26 cellular contexts compared by ENCODE assay signal in the genomic region with DNA sequence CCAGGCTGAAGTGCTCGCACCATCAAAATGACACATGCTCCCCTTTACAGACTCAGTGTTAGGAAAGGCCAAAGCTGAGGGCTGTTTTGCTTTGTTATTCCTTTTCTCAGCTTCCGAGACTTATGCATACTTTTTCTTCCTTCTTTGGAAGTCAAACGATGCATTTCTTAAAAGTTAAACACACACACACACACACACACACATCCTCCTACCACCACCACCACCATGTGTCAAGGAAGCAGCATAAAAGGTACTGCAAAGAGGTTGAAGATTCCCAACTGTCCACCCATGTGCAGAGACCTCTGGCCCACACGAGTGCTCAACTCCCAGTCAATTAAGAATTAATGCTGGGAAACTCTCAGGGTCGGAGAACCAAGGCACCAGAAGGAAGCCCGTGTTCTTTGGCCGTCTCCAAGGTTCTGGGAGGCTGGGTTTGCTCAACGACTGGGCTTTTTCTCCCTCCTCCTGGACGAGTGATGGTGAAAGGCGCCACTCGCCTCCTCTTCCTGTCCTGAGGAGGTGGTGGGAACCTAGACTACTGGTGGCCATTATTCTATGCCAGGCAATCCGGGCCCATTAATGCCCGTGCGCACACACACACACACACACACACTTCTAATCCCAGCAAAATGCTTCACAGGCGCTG. TPM values are rescaled to one million over a fixed set of nuclear protein-coding genes. Genes with fewer than 3 reads are reported as not detected.
DNase-seq lines count a peak whose midpoint lies in the region; ATAC-seq, FAIRE-seq and TF ChIP-seq lines count a peak whose summit lies in the region.
"Had no signal": no experiment of that assay in that cellular context is flagged by ENCODE, and none has a peak within 500 bp of the region (broad histone marks: within the 10 kb centered on the region; RNA-seq: fewer than 3 reads in every experiment).

No MANE protein-coding gene starts in this region.

- no peak overlapping the region for H3K9ac ChIP-seq in adipocyte (ENCODE audit: low read length)
- no peak overlapping the region for H3K9ac ChIP-seq in kidney (ENCODE audit: low read length in 2 of 2)

- H3K27me3 ChIP-seq in adipocyte (replicated peaks; ENCODE audit: control insufficient read depth, insufficient read depth, low read length), result no peaks in the 10 kb centered on the region
- H3K27me3 ChIP-seq in esophagus squamous epithelium, result no peaks in the 10 kb centered on the region
- H3K27me3 ChIP-seq in thoracic aorta (replicated peaks; ENCODE audit: insufficient read depth), result no peaks in the 10 kb centered on the region
- H3K27me3 ChIP-seq: vagina had no signal

- H3K4me3 Mint-ChIP-seq in nephron, result peak overlapping the region; percentile 27 to 67 (median 45)
- H3K4me3 Mint-ChIP-seq: activated CD8-positive, alpha-beta T cell treated with anti-CD3 and anti-CD28 coated beads, Interleukin-2, amount 10 ng/mL, durations not matched to agents 7 days and 5 days; activated naive CD4-positive, alpha-beta T cell treated with anti-CD3 and anti-CD28 coated beads, Interleukin-2, amount 10 ng/mL, durations not matched to agents 7 days and 5 days; activated T-cell treated with anti-CD3 and anti-CD28 coated beads, Interleukin-2, amount 50 U/mL, for 24 hours; CD4-positive, alpha-beta T cell; HFFc6 had no signal

- 59 to 71% methylated on average over 11 to 14 of the region's 15 CpGs for WGBS in esophagus squamous epithelium, 2 donors

- H3K9me3 ChIP-seq in adipocyte (ENCODE audit: control insufficient read depth, low read length) (no peaks in the 10 kb centered on the region), esophagus squamous epithelium (no peaks in the 10 kb centered on the region), thoracic aorta (no peaks in the 10 kb centered on the region), kidney (ENCODE audit: control insufficient read depth in 1 of 2, low read length in 2 of 2) (no peaks in the 10 kb centered on the region)
- H3K9me3 ChIP-seq: vagina had no signal

- peaks cover 17% of the 10 kb centered on the region for H3K4me1 ChIP-seq in adipocyte (ENCODE audit: control insufficient read depth, insufficient read depth, low read length)
- peaks cover 0 to 37% (median 6%) of the 10 kb centered on the region in 3 donors for H3K4me1 ChIP-seq in esophagus squamous epithelium
- H3K4me1 ChIP-seq in thoracic aorta (ENCODE audit: control insufficient read depth in 1 of 2, low read depth in 2 of 2), result peaks cover 49 to 98% of the 10 kb centered on the region in 2 donors
- no peaks in the 10 kb centered on the region for H3K4me1 ChIP-seq in kidney (ENCODE audit: control insufficient read depth in 1 of 2, insufficient read depth in 1 of 2, low read depth in 1 of 2, low read length in 2 of 2)
- H3K4me1 ChIP-seq: vagina had no signal

- no peaks in the 10 kb centered on the region for H3K36me3 ChIP-seq in adipocyte (ENCODE audit: control insufficient read depth, insufficient read depth, low read length, severe bottlenecking)
- H3K36me3 ChIP-seq in esophagus squamous epithelium, result no peaks in the 10 kb centered on the region
- H3K36me3 ChIP-seq in thoracic aorta, result no peaks in the 10 kb centered on the region
- no peaks in the 10 kb centered on the region for H3K36me3 ChIP-seq in kidney (ENCODE audit: control insufficient read depth in 1 of 2, insufficient read depth in 2 of 2, low read length in 2 of 2)
- H3K36me3 ChIP-seq: vagina had no signal

- no peaks in the 10 kb centered on the region for H3K9me3 Mint-ChIP-seq in nephron
- H3K9me3 Mint-ChIP-seq: activated naive CD4-positive, alpha-beta T cell treated with anti-CD3 and anti-CD28 coated beads, Interleukin-2, amount 10 ng/mL, durations not matched to agents 7 days and 5 days; activated T-cell treated with anti-CD3 and anti-CD28 coated beads, Interleukin-2, amount 50 U/mL, for 24 hours; CD4-positive, alpha-beta T cell; HFFc6; naive B cell had no signal

- no peak for ATAC-seq in thoracic aorta (ENCODE audit: insufficient number of reproducible peaks, low FRiP score, low read depth)
- no peak for ATAC-seq in HG02588 (IDR thresholded peaks at IDR 0.05; ENCODE audit: unreplicated experiment)
- ATAC-seq: activated CD8-positive, alpha-beta T cell treated with anti-CD3 and anti-CD28 coated beads, Interleukin-2, amount 10 ng/mL, durations not matched to agents 7 days and 5 days; HepG2 had no signal

- peaks cover 16% of the 10 kb centered on the region for H3K36me3 Mint-ChIP-seq in nephron (ENCODE audit: low read depth)
- H3K36me3 Mint-ChIP-seq: activated naive CD4-positive, alpha-beta T cell treated with anti-CD3 and anti-CD28 coated beads, Interleukin-2, amount 10 ng/mL, durations not matched to agents 7 days and 5 days; naive B cell had no signal

- H3K27me3 Mint-ChIP-seq in nephron (ENCODE audit: low read depth), result peaks cover 31% of the 10 kb centered on the region

- H3K4me3 ChIP-seq in adipocyte (ENCODE audit: low read length) (no peak overlapping the region), esophagus squamous epithelium (no peak overlapping the region), thoracic aorta (peak overlapping the region; percentile 59), kidney (ENCODE audit: low read length in 2 of 2) (no peak overlapping the region)
- H3K4me3 ChIP-seq: vagina had no signal

- DNase-seq in adipocyte (ENCODE audit: low read depth), result peak; percentile 30
- no peak for DNase-seq in esophagus squamous epithelium (lab: John Stamatoyannopoulos, UW)
- no peak for DNase-seq in thoracic aorta (ENCODE audit: low spot score)
- DNase-seq in kidney, result no peak
- DNase-seq in hepatic stellate cell (ENCODE audit: low spot score), result no peak
- no peak for DNase-seq in GM20000 (ENCODE audit: low spot score)
- DNase-seq: activated CD8-positive, alpha-beta T cell treated with anti-CD3 and anti-CD28 coated beads, Interleukin-2, amount 10 ng/mL, durations not matched to agents 7 days and 5 days; activated naive CD4-positive, alpha-beta T cell treated with anti-CD3 and anti-CD28 coated beads, Interleukin-2, amount 10 ng/mL, durations not matched to agents 7 days and 5 days; activated T-cell treated with anti-CD3 and anti-CD28 coated beads, Interleukin-2, amount 50 U/mL, for 24 hours; CD4-positive, alpha-beta T cell; cortex of kidney; GDM1; HFFc6; hippocampal formation; naive B cell; NCI-H1105; NCI-H2107; NCI-H524; stimulated activated CD8-positive, alpha-beta memory T cell treated with anti-CD3 and anti-CD28 coated beads, Interleukin-4, amount 100 ng/mL, for 48 hours had no signal

- intact Hi-C loops in esophagus squamous epithelium (cut with DNase I) (no loop called here), kidney (cut with DNase I) (no loop called here)

- TF ChIP-seq POLR2A in esophagus squamous epithelium (IDR thresholded peaks at IDR 0.05), result no peak

- peak overlapping the region; percentile 48 to 89 (median 84) for H3K27ac ChIP-seq in esophagus squamous epithelium
- H3K27ac ChIP-seq in thoracic aorta, result peak overlapping the region; percentile 87 to 95
- no peak overlapping the region for H3K27ac ChIP-seq in kidney (ENCODE audit: low read depth in 2 of 2, low read length in 2 of 2)

- TF ChIP-seq CTCF in esophagus squamous epithelium (IDR thresholded peaks at IDR 0.05) (no peak), nephron (IDR thresholded peaks at IDR 0.05; ENCODE audit: unreplicated experiment in 3 of 3) (no peak), thoracic aorta (IDR thresholded peaks at IDR 0.05) (no peak), kidney (IDR thresholded peaks at IDR 0.05; ENCODE audit: borderline replicate concordance, extremely low read depth, insufficient read depth) (no peak), GM20000 (IDR thresholded peaks at IDR 0.05; ENCODE audit: extremely low read depth, missing control alignments) (no peak)

- peak overlapping the region; percentile 82 to 98 (median 94) for H3K27ac Mint-ChIP-seq in nephron
- H3K27ac Mint-ChIP-seq: activated CD8-positive, alpha-beta T cell treated with anti-CD3 and anti-CD28 coated beads, Interleukin-2, amount 10 ng/mL, durations not matched to agents 7 days and 5 days; activated naive CD4-positive, alpha-beta T cell treated with anti-CD3 and anti-CD28 coated beads, Interleukin-2, amount 10 ng/mL, durations not matched to agents 7 days and 5 days; activated T-cell treated with anti-CD3 and anti-CD28 coated beads, Interleukin-2, amount 50 U/mL, for 24 hours; CD4-positive, alpha-beta T cell; HFFc6; naive B cell; progenitor cell of endocrine pancreas had no signal

- FAIRE-seq in kidney (lab: Jason Lieb, UNC), result no peak
- FAIRE-seq: endometrium, HepG2, islet of Langerhans had no signal

- peaks cover 70% of the 10 kb centered on the region for H3K4me1 Mint-ChIP-seq in nephron
- H3K4me1 Mint-ChIP-seq: activated naive CD4-positive, alpha-beta T cell treated with anti-CD3 and anti-CD28 coated beads, Interleukin-2, amount 10 ng/mL, durations not matched to agents 7 days and 5 days had no signal

RNA-seq across cellular contexts. Expression of a gene that starts 15.2 kb away (rescaled TPM):
- total RNA-seq in esophagus squamous epithelium, result 1 to 10 TPM; 2.0 to 6.9 (median 3.1) TPM
- total RNA-seq in thoracic aorta, result 10 to 100 TPM; 30.1 to 39.8 TPM
- total RNA-seq in kidney, result 3.2 TPM
- 0.92 TPM for polyA plus RNA-seq in kidney (ENCODE audit: insufficient read depth, low read depth, low replicate concordance)
- total RNA-seq: HepG2 had no signal

Comparison
In these comparisons a context has a peak if more than half of its experiments do, and no peak if none do; other contexts are left out.
1. H3K27ac ChIP-seq: peak in esophagus squamous epithelium (4 of 4) and thoracic aorta (2 of 2); none in kidney (0 of 2).